27 cellular contexts compared by ENCODE assay signal in the genomic region with DNA sequence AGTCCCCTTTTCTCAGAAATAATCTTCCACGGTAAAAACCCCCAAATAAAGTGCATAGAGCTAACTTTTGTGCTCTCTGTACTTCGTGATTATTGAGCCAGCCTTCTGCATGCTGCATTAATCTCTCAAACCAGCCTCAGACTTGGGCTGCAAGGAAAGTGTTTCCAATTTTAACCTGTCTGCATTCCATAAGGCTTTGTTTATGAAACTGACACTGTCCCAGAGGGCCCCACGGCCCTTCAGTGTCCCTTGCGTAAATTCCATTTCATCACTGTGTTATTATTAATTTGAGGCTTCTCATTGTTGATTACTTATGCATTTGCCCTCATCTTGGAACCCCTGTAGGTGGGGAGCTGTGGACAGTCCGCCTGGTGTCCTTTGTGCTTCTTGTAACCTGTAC. TPM values are rescaled to one million over a fixed set of nuclear protein-coding genes. Genes with fewer than 3 reads are reported as not detected.
"Had no signal": no experiment of that assay in that cellular context is flagged by ENCODE, and none has a peak within 500 bp of the region (broad histone marks: within the 10 kb centered on the region; RNA-seq: fewer than 3 reads in every experiment).

No MANE protein-coding gene starts in this region.

- H3K4me2 ChIP-seq: SK-N-SH had no signal

- H3K27ac Mint-ChIP-seq: activated CD4-positive, alpha-beta T cell treated with anti-CD3 and anti-CD28 coated beads, Interleukin-2, amount 10 ng/mL, durations not matched to agents 7 days and 5 days; activated CD8-positive, alpha-beta T cell treated with anti-CD3 and anti-CD28 coated beads for 36 hours; activated naive CD4-positive, alpha-beta T cell treated with anti-CD3 and anti-CD28 coated beads, Interleukin-2, amount 50 U/mL, for 24 hours; activated T-helper 1 cell treated with anti-CD3 and anti-CD28 coated beads, Interleukin-12 subunit alpha, Interleukin-12 subunit beta, Interleukin-2, Interleukin-4 antibody, amounts not matched to agents 30 ng/mL and 10 ng/mL and 1 ng/mL, durations not matched to agents 14 hours and 24 hours and 36 hours; endodermal cell; natural killer cell treated with Interleukin-12 subunit alpha and Interleukin-12 subunit beta and Interleukin-15 and Interleukin-18, amount 100 ng/mL, for 72 hours had no signal

- DNase-seq: activated CD4-positive, alpha-beta T cell treated with anti-CD3 and anti-CD28 coated beads, Interleukin-2, amount 10 ng/mL, durations not matched to agents 7 days and 5 days; activated CD4-positive, CD25-positive, alpha-beta regulatory T cell treated with anti-CD3 and anti-CD28 coated beads, Interleukin-2, amount 50 U/mL, for 72 hours; activated CD8-positive, alpha-beta T cell treated with anti-CD3 and anti-CD28 coated beads for 36 hours; activated gamma-delta T cell treated with Interleukin-2 at 50 U/mL for 16 hours; aorta; brain microvascular endothelial cell; colonic mucosa; endodermal cell; esophagus squamous epithelium; heart right ventricle; islet precursor cell; sigmoid colon; SK-N-SH; spleen; stimulated activated CD4-positive, alpha-beta T cell treated with anti-CD3 and anti-CD28 coated beads, Interleukin-4, amount 100 ng/mL, for 24 hours; stimulated activated naive CD8-positive, alpha-beta T cell treated with anti-CD3 and anti-CD28 coated beads, Interleukin-15, Interleukin-2, amounts not matched to agents 100 U/mL and 50 U/mL, for 24 hours; T-helper 2 cell had no signal

- H3K9me2 ChIP-seq: SK-N-SH had no signal

- H3K4me1 ChIP-seq: colonic mucosa, esophagus squamous epithelium, gastroesophageal sphincter, sigmoid colon had no signal

- H3K9ac ChIP-seq: SK-N-SH had no signal

- H3K36me3 ChIP-seq: brain microvascular endothelial cell, colonic mucosa, esophagus squamous epithelium, gastroesophageal sphincter, heart right ventricle, sigmoid colon, spleen, tibial nerve had no signal

- H3K4me3 Mint-ChIP-seq: activated CD4-positive, alpha-beta T cell treated with anti-CD3 and anti-CD28 coated beads, Interleukin-2, amount 10 ng/mL, durations not matched to agents 7 days and 5 days; activated CD8-positive, alpha-beta T cell treated with anti-CD3 and anti-CD28 coated beads for 36 hours; activated naive CD4-positive, alpha-beta T cell treated with anti-CD3 and anti-CD28 coated beads, Interleukin-2, amount 50 U/mL, for 24 hours; activated T-helper 1 cell treated with anti-CD3 and anti-CD28 coated beads, Interleukin-12 subunit alpha, Interleukin-12 subunit beta, Interleukin-2, Interleukin-4 antibody, amounts not matched to agents 30 ng/mL and 10 ng/mL and 1 ng/mL, durations not matched to agents 14 hours and 24 hours and 36 hours; central memory CD8-positive, alpha-beta T cell; endodermal cell; natural killer cell treated with Interleukin-12 subunit alpha and Interleukin-12 subunit beta and Interleukin-15 and Interleukin-18, amount 100 ng/mL, for 72 hours had no signal

- H3K9me3 Mint-ChIP-seq: activated CD4-positive, alpha-beta T cell treated with anti-CD3 and anti-CD28 coated beads, Interleukin-2, amount 10 ng/mL, durations not matched to agents 7 days and 5 days; activated CD8-positive, alpha-beta T cell treated with anti-CD3 and anti-CD28 coated beads for 36 hours; activated naive CD4-positive, alpha-beta T cell treated with anti-CD3 and anti-CD28 coated beads, Interleukin-2, amount 50 U/mL, for 24 hours; activated T-helper 1 cell treated with anti-CD3 and anti-CD28 coated beads, Interleukin-12 subunit alpha, Interleukin-12 subunit beta, Interleukin-2, Interleukin-4 antibody, amounts not matched to agents 30 ng/mL and 10 ng/mL and 1 ng/mL, durations not matched to agents 14 hours and 24 hours and 36 hours; central memory CD8-positive, alpha-beta T cell; endodermal cell; natural killer cell treated with Interleukin-12 subunit alpha and Interleukin-12 subunit beta and Interleukin-15 and Interleukin-18, amount 100 ng/mL, for 72 hours had no signal

- H3K36me3 Mint-ChIP-seq: natural killer cell treated with Interleukin-12 subunit alpha and Interleukin-12 subunit beta and Interleukin-15 and Interleukin-18, amount 100 ng/mL, for 72 hours had no signal

- H3K9me3 ChIP-seq: colonic mucosa, esophagus squamous epithelium, gastroesophageal sphincter, heart right ventricle, sigmoid colon, SK-N-SH, spleen, tibial nerve had no signal

- H3K4me3 ChIP-seq: colonic mucosa, esophagus squamous epithelium, gastroesophageal sphincter, heart right ventricle, sigmoid colon, spleen, tibial nerve had no signal

- H3K27ac ChIP-seq: brain microvascular endothelial cell, colonic mucosa, esophagus squamous epithelium, gastroesophageal sphincter, sigmoid colon, spleen, tibial nerve, VCaP had no signal

- ATAC-seq: activated CD8-positive, alpha-beta T cell treated with anti-CD3 and anti-CD28 coated beads for 36 hours; gastroesophageal sphincter; left lobe of liver; natural killer cell treated with Interleukin-12 subunit alpha and Interleukin-12 subunit beta and Interleukin-15 and Interleukin-18, amount 100 ng/mL, for 72 hours; stimulated activated naive CD8-positive, alpha-beta T cell treated with anti-CD3 and anti-CD28 coated beads, Interleukin-15, Interleukin-2, amounts not matched to agents 100 U/mL and 50 U/mL, for 24 hours had no signal

- H3K27me3 ChIP-seq: brain microvascular endothelial cell, colonic mucosa, gastroesophageal sphincter, sigmoid colon, tibial nerve had no signal

- H3K4me1 Mint-ChIP-seq: endodermal cell had no signal

RNA-seq across cellular contexts. Expression of a gene that starts 33.9 kb away (rescaled TPM):
- total RNA-seq: activated CD4-positive, alpha-beta T cell treated with anti-CD3 and anti-CD28 coated beads, Interleukin-2, amount 10 ng/mL, durations not matched to agents 7 days and 5 days; activated CD8-positive, alpha-beta T cell treated with anti-CD3 and anti-CD28 coated beads for 36 hours; activated T-helper 1 cell treated with anti-CD3 and anti-CD28 coated beads, Interleukin-12 subunit alpha, Interleukin-12 subunit beta, Interleukin-2, Interleukin-4 antibody, amounts not matched to agents 30 ng/mL and 10 ng/mL and 1 ng/mL, durations not matched to agents 14 hours and 24 hours and 36 hours; aorta; colonic mucosa; endodermal cell; esophagus squamous epithelium; gastroesophageal sphincter; heart right ventricle; left lobe of liver; lung microvascular endothelial cell; natural killer cell treated with Interleukin-12 subunit alpha and Interleukin-12 subunit beta and Interleukin-15 and Interleukin-18, amount 100 ng/mL, for 72 hours; sigmoid colon; spleen; subcutaneous adipose tissue; tibial nerve had no signal
- polyA plus RNA-seq: aorta, heart right ventricle, sigmoid colon, SK-N-SH, spleen had no signal
